1 cellular context compared by ENCODE assay signal in genomic region chr7:130008941-130009847, GRCh38.
TF ChIP-seq lines count a peak whose summit lies in the region.

No MANE protein-coding gene starts in this region.

TF ChIP-seq in GM23338, 12 proteins besides CTCF, POLR2A, EP300 and RAD21 (continued from another document):
- TF ChIP-seq EZH2 (IDR thresholded peaks at IDR 0.05; ENCODE audit: low read depth, unreplicated experiment): no peak
- no peak for TF ChIP-seq JUNB (IDR thresholded peaks at IDR 0.05; ENCODE audit: unreplicated experiment)
- TF ChIP-seq, protein P1, sequence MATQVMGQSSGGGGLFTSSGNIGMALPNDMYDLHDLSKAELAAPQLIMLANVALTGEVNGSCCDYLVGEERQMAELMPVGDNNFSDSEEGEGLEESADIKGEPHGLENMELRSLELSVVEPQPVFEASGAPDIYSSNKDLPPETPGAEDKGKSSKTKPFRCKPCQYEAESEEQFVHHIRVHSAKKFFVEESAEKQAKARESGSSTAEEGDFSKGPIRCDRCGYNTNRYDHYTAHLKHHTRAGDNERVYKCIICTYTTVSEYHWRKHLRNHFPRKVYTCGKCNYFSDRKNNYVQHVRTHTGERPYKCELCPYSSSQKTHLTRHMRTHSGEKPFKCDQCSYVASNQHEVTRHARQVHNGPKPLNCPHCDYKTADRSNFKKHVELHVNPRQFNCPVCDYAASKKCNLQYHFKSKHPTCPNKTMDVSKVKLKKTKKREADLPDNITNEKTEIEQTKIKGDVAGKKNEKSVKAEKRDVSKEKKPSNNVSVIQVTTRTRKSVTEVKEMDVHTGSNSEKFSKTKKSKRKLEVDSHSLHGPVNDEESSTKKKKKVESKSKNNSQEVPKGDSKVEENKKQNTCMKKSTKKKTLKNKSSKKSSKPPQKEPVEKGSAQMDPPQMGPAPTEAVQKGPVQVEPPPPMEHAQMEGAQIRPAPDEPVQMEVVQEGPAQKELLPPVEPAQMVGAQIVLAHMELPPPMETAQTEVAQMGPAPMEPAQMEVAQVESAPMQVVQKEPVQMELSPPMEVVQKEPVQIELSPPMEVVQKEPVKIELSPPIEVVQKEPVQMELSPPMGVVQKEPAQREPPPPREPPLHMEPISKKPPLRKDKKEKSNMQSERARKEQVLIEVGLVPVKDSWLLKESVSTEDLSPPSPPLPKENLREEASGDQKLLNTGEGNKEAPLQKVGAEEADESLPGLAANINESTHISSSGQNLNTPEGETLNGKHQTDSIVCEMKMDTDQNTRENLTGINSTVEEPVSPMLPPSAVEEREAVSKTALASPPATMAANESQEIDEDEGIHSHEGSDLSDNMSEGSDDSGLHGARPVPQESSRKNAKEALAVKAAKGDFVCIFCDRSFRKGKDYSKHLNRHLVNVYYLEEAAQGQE (IDR thresholded peaks at IDR 0.05; ENCODE audit: unreplicated experiment): no peak
- TF ChIP-seq, protein P2, sequence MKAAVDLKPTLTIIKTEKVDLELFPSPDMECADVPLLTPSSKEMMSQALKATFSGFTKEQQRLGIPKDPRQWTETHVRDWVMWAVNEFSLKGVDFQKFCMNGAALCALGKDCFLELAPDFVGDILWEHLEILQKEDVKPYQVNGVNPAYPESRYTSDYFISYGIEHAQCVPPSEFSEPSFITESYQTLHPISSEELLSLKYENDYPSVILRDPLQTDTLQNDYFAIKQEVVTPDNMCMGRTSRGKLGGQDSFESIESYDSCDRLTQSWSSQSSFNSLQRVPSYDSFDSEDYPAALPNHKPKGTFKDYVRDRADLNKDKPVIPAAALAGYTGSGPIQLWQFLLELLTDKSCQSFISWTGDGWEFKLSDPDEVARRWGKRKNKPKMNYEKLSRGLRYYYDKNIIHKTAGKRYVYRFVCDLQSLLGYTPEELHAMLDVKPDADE (IDR thresholded peaks at IDR 0.05): no peak
- TF ChIP-seq ZNF331 (CRISPR knock-in tag; IDR thresholded peaks at IDR 0.05; ENCODE audit: low read depth): no peak
